In the genomic region with DNA sequence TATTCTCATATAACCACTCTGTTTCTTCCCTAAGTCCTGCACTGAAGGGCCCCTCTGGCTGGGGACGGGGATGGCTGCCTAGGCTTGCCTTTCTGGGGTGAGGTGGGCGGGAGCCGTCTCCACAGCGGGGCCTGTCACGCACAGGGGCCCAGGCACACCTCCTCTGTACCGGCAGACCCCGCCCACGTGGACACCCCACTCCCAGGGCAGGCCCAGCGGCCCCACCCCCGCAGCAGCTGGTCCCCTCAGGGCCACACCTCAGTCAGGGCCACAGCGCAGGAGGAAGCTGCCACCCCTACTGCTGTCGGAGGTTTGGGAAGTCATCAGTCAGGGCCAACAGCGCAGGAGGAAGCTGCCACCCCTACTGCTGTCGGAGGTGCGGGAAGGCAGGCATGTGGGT, we compare ENCODE assay signal across 18 cellular contexts.
DNase-seq lines count a peak whose midpoint lies in the region; ATAC-seq, FAIRE-seq and TF ChIP-seq lines count a peak whose summit lies in the region.
"Had no signal": no experiment of that assay in that cellular context is flagged by ENCODE, and none has a peak within 500 bp of the region (broad histone marks: within the 10 kb centered on the region; RNA-seq: fewer than 3 reads in every experiment).

No MANE protein-coding gene starts in this region.

- intact Hi-C loops in activated CD8-positive, alpha-beta T cell treated with anti-CD3 and anti-CD28 coated beads for 36 hours (cut with micrococcal nuclease): no loop called here
- intact Hi-C loops in spleen (cut with DNase I; ENCODE audit: low total_unique reads): no loop called here

- H3K36me3 ChIP-seq in H7 (replicated peaks; ENCODE audit: control insufficient read depth, insufficient read depth, low read length) (no peaks in the 10 kb centered on the region), H1 (ENCODE audit: control insufficient read depth in 2 of 4, insufficient read depth in 4 of 4, low read length in 3 of 4) (no peaks in the 10 kb centered on the region), spleen (no peaks in the 10 kb centered on the region)

- no peak overlapping the region for H3K4ac ChIP-seq in H1 (replicated peaks; ENCODE audit: insufficient read length, low read depth, low read length)

- H3K9me3 Mint-ChIP-seq in activated CD8-positive, alpha-beta T cell treated with anti-CD3 and anti-CD28 coated beads for 36 hours: no peaks in the 10 kb centered on the region
- H3K9me3 Mint-ChIP-seq in activated CD8-positive, alpha-beta T cell treated with anti-CD3 and anti-CD28 coated beads, Interleukin-2, amount 10 ng/mL, durations not matched to agents 7 days and 5 days (ENCODE audit: insufficient read depth): no peaks in the 10 kb centered on the region
- H3K9me3 Mint-ChIP-seq: CD4-positive, alpha-beta T cell had no signal

- H3K18ac ChIP-seq in H1 (ENCODE audit: extremely low read depth, low read length): no peak overlapping the region

- TF ChIP-seq CTCF in activated CD8-positive, alpha-beta T cell treated with anti-CD3 and anti-CD28 coated beads for 36 hours (IDR thresholded peaks at IDR 0.05): no peak
- TF ChIP-seq CTCF in H1 (IDR thresholded peaks at IDR 0.05; ENCODE audit: control extremely low read depth in 1 of 3, insufficient read depth in 1 of 3, low read depth in 1 of 3, low read length in 3 of 3): no peak
- TF ChIP-seq CTCF in spleen (IDR thresholded peaks at IDR 0.05 in 8 of 11, conservative IDR thresholded peaks at IDR 0.05 in 3 of 11): no peak

- no peak overlapping the region for H2BK15ac ChIP-seq in H1 (ENCODE audit: low read length)

- ATAC-seq in activated CD8-positive, alpha-beta T cell treated with anti-CD3 and anti-CD28 coated beads for 36 hours: no peak
- ATAC-seq in activated CD8-positive, alpha-beta T cell treated with anti-CD3 and anti-CD28 coated beads, Interleukin-2, amount 10 ng/mL, durations not matched to agents 7 days and 5 days: no peak
- ATAC-seq in HG02885 (IDR thresholded peaks at IDR 0.05; ENCODE audit: poor library complexity, unreplicated experiment): no peak
- no peak for ATAC-seq in GM19328 (IDR thresholded peaks at IDR 0.05; ENCODE audit: unreplicated experiment)
- ATAC-seq in GM18519 (IDR thresholded peaks at IDR 0.05; ENCODE audit: low FRiP score, unreplicated experiment): no peak
- ATAC-seq: K562 had no signal

- CTCF ChIA-PET in activated CD8-positive, alpha-beta T cell treated with anti-CD3 and anti-CD28 coated beads for 36 hours (lab: Charles Lee): no interaction called here
- CTCF ChIA-PET in activated CD8-positive, alpha-beta T cell treated with anti-CD3 and anti-CD28 coated beads, Interleukin-2, amount 10 ng/mL, durations not matched to agents 7 days and 5 days (lab: Charles Lee): no interaction called here
- CTCF ChIA-PET in H1 (lab: Charles Lee; ENCODE audit: partially characterized antibody): no interaction called here

- H3K36me3 Mint-ChIP-seq in activated CD8-positive, alpha-beta T cell treated with anti-CD3 and anti-CD28 coated beads for 36 hours (ENCODE audit: low read depth): no peaks in the 10 kb centered on the region
- no peaks in the 10 kb centered on the region for H3K36me3 Mint-ChIP-seq in activated CD8-positive, alpha-beta T cell treated with anti-CD3 and anti-CD28 coated beads, Interleukin-2, amount 10 ng/mL, durations not matched to agents 7 days and 5 days (ENCODE audit: low read depth)

- no peak for FAIRE-seq in H1 (lab: Jason Lieb, UNC)
- FAIRE-seq: D721Med, K562 had no signal

- H3K79me2 ChIP-seq in H1 (ENCODE audit: control insufficient read depth in 1 of 2, insufficient read depth in 2 of 2, low read length in 2 of 2): no peaks in the 10 kb centered on the region

- no peak overlapping the region for H3K27ac ChIP-seq in H1 (ENCODE audit: low read depth, low read length)
- peak overlapping the region in 1 of 8 donors; percentile 30 for H3K27ac ChIP-seq in spleen
- H3K27ac ChIP-seq: GM23248 had no signal

- H3K14ac ChIP-seq in H1 (ENCODE audit: insufficient read length): no peak overlapping the region

- no peak overlapping the region for H2BK120ac ChIP-seq in H1 (replicated peaks; ENCODE audit: low read depth, low read length)

- H4K5ac ChIP-seq in H1 (ENCODE audit: insufficient read length, low read depth, low read length): no peak overlapping the region

- H3K79me1 ChIP-seq in H1 (ENCODE audit: low read depth, low read length): no peaks in the 10 kb centered on the region

- no peak overlapping the region for H3K4me3 Mint-ChIP-seq in activated CD8-positive, alpha-beta T cell treated with anti-CD3 and anti-CD28 coated beads for 36 hours
- no peak overlapping the region for H3K4me3 Mint-ChIP-seq in activated CD8-positive, alpha-beta T cell treated with anti-CD3 and anti-CD28 coated beads, Interleukin-2, amount 10 ng/mL, durations not matched to agents 7 days and 5 days
- H3K4me3 Mint-ChIP-seq: CD4-positive, alpha-beta T cell had no signal

- POLR2A ChIA-PET in activated CD8-positive, alpha-beta T cell treated with anti-CD3 and anti-CD28 coated beads for 36 hours (lab: Charles Lee): no interaction called here
- POLR2A ChIA-PET in activated CD8-positive, alpha-beta T cell treated with anti-CD3 and anti-CD28 coated beads, Interleukin-2, amount 10 ng/mL, durations not matched to agents 7 days and 5 days (lab: Charles Lee): no interaction called here
- POLR2A ChIA-PET in H1 (lab: Charles Lee; ENCODE audit: partially characterized antibody): no interaction called here

- H3K4me2 ChIP-seq in H1 (ENCODE audit: insufficient read depth in 1 of 2, low read depth in 2 of 2, low read length in 2 of 2): peak overlapping the region in 1 of 2 experiments; percentile 33; a peak in 1 of 4 replicates

- H3K23me2 ChIP-seq in H1 (ENCODE audit: low read depth, low read length): no peaks in the 10 kb centered on the region

- no peak overlapping the region for H4K91ac ChIP-seq in H1 (replicated peaks; ENCODE audit: insufficient read length, low read length)

- DNase-seq in activated CD8-positive, alpha-beta T cell treated with anti-CD3 and anti-CD28 coated beads for 36 hours: peak; percentile 6
- DNase-seq in activated CD8-positive, alpha-beta T cell treated with anti-CD3 and anti-CD28 coated beads, Interleukin-2, amount 10 ng/mL, durations not matched to agents 7 days and 5 days: no peak
- DNase-seq in H7 (peak; percentile 62), H1 (ENCODE audit: low read depth in 1 of 2, low spot score in 2 of 2) (no peak), spleen (peak; percentile 84)
- DNase-seq: 8988T; ACHN; C1 segment of cervical spinal cord; CD4-positive, alpha-beta T cell; DND-41; GF-D8; GM23248; HCEC 1CT had no signal

- H2AFZ ChIP-seq in H1 (ENCODE audit: low read length): peak overlapping the region; percentile 63; the same call in 1 of the 2 replicates
- H2AFZ ChIP-seq: GM23248 had no signal

- no peaks in the 10 kb centered on the region for H3K4me1 Mint-ChIP-seq in activated CD8-positive, alpha-beta T cell treated with anti-CD3 and anti-CD28 coated beads for 36 hours (ENCODE audit: low read depth)
- no peaks in the 10 kb centered on the region for H3K4me1 Mint-ChIP-seq in activated CD8-positive, alpha-beta T cell treated with anti-CD3 and anti-CD28 coated beads, Interleukin-2, amount 10 ng/mL, durations not matched to agents 7 days and 5 days (ENCODE audit: low read depth)

- H3K9me3 ChIP-seq in H1 (ENCODE audit: insufficient read depth in 2 of 2, low read depth in 1 of 2, low read length in 1 of 2) (no peaks in the 10 kb centered on the region), spleen (no peaks in the 10 kb centered on the region)

- H2AK5ac ChIP-seq in H1 (ENCODE audit: low read depth, low read length): no peak overlapping the region

- H4K8ac ChIP-seq in H1 (ENCODE audit: extremely low read depth, insufficient read depth, low read length): no peak overlapping the region

- H4K20me1 ChIP-seq in H1 (replicated peaks in 1 of 2; ENCODE audit: control insufficient read depth in 1 of 2, insufficient read depth in 2 of 2, low read length in 2 of 2): no peaks in the 10 kb centered on the region

- 0 out of 2 replicates have a peak overlapping the region, but pooled peaks have one; percentile 50 for H2BK12ac ChIP-seq in H1 (ENCODE audit: low read depth, low read length)

- H3K27me3 Mint-ChIP-seq in activated CD8-positive, alpha-beta T cell treated with anti-CD3 and anti-CD28 coated beads for 36 hours: no peaks in the 10 kb centered on the region
- no peaks in the 10 kb centered on the region for H3K27me3 Mint-ChIP-seq in activated CD8-positive, alpha-beta T cell treated with anti-CD3 and anti-CD28 coated beads, Interleukin-2, amount 10 ng/mL, durations not matched to agents 7 days and 5 days (ENCODE audit: low read depth)

- TF ChIP-seq POLR2A in H1 (IDR thresholded peaks at IDR 0.05; ENCODE audit: control extremely low read depth in 1 of 2, low read depth in 2 of 2, low read length in 2 of 2) (no peak), spleen (IDR thresholded peaks at IDR 0.05) (no peak)

- no peak for TF ChIP-seq EP300 in H1 (IDR thresholded peaks at IDR 0.05; ENCODE audit: borderline replicate concordance in 1 of 2, low read depth in 2 of 2, low read length in 2 of 2)

- no peak overlapping the region for H3K23ac ChIP-seq in H1 (ENCODE audit: insufficient read length)

- no peaks in the 10 kb centered on the region for H3K27me3 ChIP-seq in H7 (ENCODE audit: control insufficient read depth, insufficient read depth, low read length)
- no peaks in the 10 kb centered on the region for H3K27me3 ChIP-seq in H1 (replicated peaks in 1 of 4; ENCODE audit: control insufficient read depth in 3 of 4, extremely low read depth in 1 of 4, insufficient read depth in 3 of 4, low read length in 3 of 4)
- H3K27me3 ChIP-seq in spleen (replicated peaks in 1 of 7): peaks cover 0 to 4% (median 0%) of the 10 kb centered on the region in 7 donors

- no peak overlapping the region for H3K56ac ChIP-seq in H1 (replicated peaks; ENCODE audit: insufficient read length, low read depth, low read length)

- WGBS in H1 (ENCODE audit: extremely low coverage in 1 of 2, insufficient coverage in 1 of 2, insufficient read length in 1 of 2, insufficient replicate concordance in 2 of 2, low coverage in 1 of 2, low lambda C conversion rate in 2 of 2, missing lambda C conversion rate in 1 of 2), 2 experiments: 89% methylated on average over 10 of the region's 15 CpGs; no CpG with 5 or more reads in 1 of the 2 experiments
- 24 to 56% (median 38%) methylated on average over 5 to 15 of the region's 15 CpGs for WGBS in spleen, 5 donors

- no peak overlapping the region for H3K27ac Mint-ChIP-seq in activated CD8-positive, alpha-beta T cell treated with anti-CD3 and anti-CD28 coated beads for 36 hours
- H3K27ac Mint-ChIP-seq in activated CD8-positive, alpha-beta T cell treated with anti-CD3 and anti-CD28 coated beads, Interleukin-2, amount 10 ng/mL, durations not matched to agents 7 days and 5 days: no peak overlapping the region
- H3K27ac Mint-ChIP-seq: CD4-positive, alpha-beta T cell had no signal

- TF ChIP-seq RAD21 in H1 (IDR thresholded peaks at IDR 0.05 in 1 of 2, conservative IDR thresholded peaks at IDR 0.05 in 1 of 2; ENCODE audit: low read depth in 2 of 2, low read length in 2 of 2): no peak

- H3K9ac ChIP-seq in H1 (replicated peaks in 1 of 4; ENCODE audit: extremely low read depth in 1 of 4, low read depth in 3 of 4, low read length in 3 of 4): no peak overlapping the region
- H3K9ac ChIP-seq: GM23248 had no signal

- H2BK20ac ChIP-seq in H1 (ENCODE audit: low read length): no peak overlapping the region

- no peak overlapping the region for H3K4me3 ChIP-seq in H7 (ENCODE audit: insufficient read depth, low read depth, low read length)
- no peak overlapping the region for H3K4me3 ChIP-seq in H1 (ENCODE audit: extremely low read depth in 1 of 4, insufficient read depth in 2 of 4, low read depth in 3 of 4, low read length in 4 of 4)
- no peak overlapping the region for H3K4me3 ChIP-seq in spleen
- H3K4me3 ChIP-seq: GM23248, K562 had no signal

- H3K4me1 ChIP-seq in H1 (replicated peaks in 1 of 4; ENCODE audit: control insufficient read depth in 3 of 4, insufficient read depth in 4 of 4, low read length in 3 of 4): peaks cover 2 to 18% (median 11%) of the 10 kb centered on the region in 4 experiments; a peak in 5 of 7 replicates
- H3K4me1 ChIP-seq in spleen: no peaks in the 10 kb centered on the region

- H2BK5ac ChIP-seq in H1 (ENCODE audit: low read depth, low read length): no peak overlapping the region

Comparison
In these comparisons a context has a peak if more than half of its experiments do, and no peak if none do; other contexts are left out.
1. DNase-seq: peak in activated CD8-positive, alpha-beta T cell treated with anti-CD3 and anti-CD28 coated beads for 36 hours (single experiment), H7 (single experiment) and spleen (single experiment); none in activated CD8-positive, alpha-beta T cell treated with anti-CD3 and anti-CD28 coated beads, Interleukin-2, amount 10 ng/mL, durations not matched to agents 7 days and 5 days (single experiment) and H1 (0 of 2).